In genomic region chr14:105192866-105193731, GRCh38 we compare ENCODE assay signal across 11 cellular contexts. TPM values are rescaled to one million over a fixed set of nuclear protein-coding genes. Genes with fewer than 3 reads are reported as not detected.
DNase-seq lines count a peak whose midpoint lies in the region; ATAC-seq, FAIRE-seq and TF ChIP-seq lines count a peak whose summit lies in the region.
"Had no signal": no experiment of that assay in that cellular context is flagged by ENCODE, and none has a peak within 500 bp of the region (broad histone marks: within the 10 kb centered on the region; RNA-seq: fewer than 3 reads in every experiment).

No MANE protein-coding gene starts in this region.

- intact Hi-C loops in psoas muscle (cut with DNase I) = no loop called here

- DNase-seq in ELR (ENCODE audit: low read depth) = peak; percentile 35
- peak; percentile 52 for DNase-seq in NOMO-1 treated with DMSO at 0.1 percent for 48 hours (lab: John Stamatoyannopoulos, UW; ENCODE audit: unreplicated experiment)
- DNase-seq in dermis blood vessel endothelial cell = peak; percentile 93
- DNase-seq in psoas muscle = no peak
- no peak for DNase-seq in GM19239 (ENCODE audit: insufficient read length, low spot score)
- DNase-seq: NCI-H1436 treated with DMSO at 0.1 percent for 48 hours, testis had no signal

- H3K27ac ChIP-seq in psoas muscle = peak overlapping the region; percentile 58
- H3K27ac ChIP-seq: testis had no signal

- peaks cover 0 to 28% (median 15%) of the 10 kb centered on the region in 3 donors for H3K27me3 ChIP-seq in psoas muscle (ENCODE audit: insufficient read depth in 3 of 3, low read length in 2 of 3)
- H3K27me3 ChIP-seq: testis had no signal

- FAIRE-seq in GM19239 (lab: Jason Lieb, UNC) = no peak

- WGBS in psoas muscle, 3 donors = 57 to 65% (median 61%) methylated on average over 27 to 29 of the region's 29 CpGs

- H3K4me3 ChIP-seq in psoas muscle = no peak overlapping the region
- H3K4me3 ChIP-seq: testis had no signal

- no peak for TF ChIP-seq CTCF in psoas muscle (IDR thresholded peaks at IDR 0.05)

- ATAC-seq in psoas muscle (peak in 3 of 4 donors; percentile 17 to 25 (median 21)), GM18867 (IDR thresholded peaks at IDR 0.05; ENCODE audit: unreplicated experiment) (no peak), GM21825 (IDR thresholded peaks at IDR 0.05; ENCODE audit: unreplicated experiment) (no peak), GM19023 (IDR thresholded peaks at IDR 0.05; ENCODE audit: unreplicated experiment) (no peak)

- no peaks in the 10 kb centered on the region for H3K9me3 ChIP-seq in psoas muscle
- H3K9me3 ChIP-seq: testis had no signal

- peaks cover 10% of the 10 kb centered on the region for H3K4me1 ChIP-seq in psoas muscle

- no peaks in the 10 kb centered on the region for H3K36me3 ChIP-seq in psoas muscle (ENCODE audit: insufficient read depth in 1 of 2, low read depth in 1 of 2)
- H3K36me3 ChIP-seq: Peyer's patch had no signal

RNA-seq across cellular contexts. Expression of gene NUDT14, which starts 12.0 kb away (rescaled TPM):
- 38.7 and 77.4 TPM in 2 replicates for total RNA-seq in dermis blood vessel endothelial cell
- 10 to 100 TPM; 23.3 to 44.5 (median 24.6) TPM for total RNA-seq in psoas muscle
- 10 to 100 TPM; 14.7 to 45.4 (median 22.3) TPM for polyA plus RNA-seq in psoas muscle

RNA-seq across cellular contexts. Expression of gene JAG2, which starts 24.5 kb away (rescaled TPM):
- 72.5 and 76.1 TPM in 2 replicates for total RNA-seq in dermis blood vessel endothelial cell
- 10 to 100 TPM; 18.4 to 34.0 (median 28.2) TPM for total RNA-seq in psoas muscle
- polyA plus RNA-seq in psoas muscle = 10 to 100 TPM; 10.6 to 25.9 (median 10.6) TPM

RNA-seq across cellular contexts. Expression of gene BTBD6, which starts 55.2 kb away (rescaled TPM):
- 68.1 and 81.5 TPM in 2 replicates for total RNA-seq in dermis blood vessel endothelial cell
- total RNA-seq in psoas muscle = 10 to 100 TPM; 56.9 to 75.3 (median 69.1) TPM
- polyA plus RNA-seq in psoas muscle = 10 to 100 TPM; 48.3 to 79.7 (median 72.2) TPM

Comparison
In these comparisons a context has a peak if more than half of its experiments do, and no peak if none do; other contexts are left out.
1. DNase-seq: peak in ELR (single experiment), NOMO-1 treated with DMSO at 0.1 percent for 48 hours (single experiment) and dermis blood vessel endothelial cell (single experiment); none in psoas muscle (0 of 2) and GM19239 (single experiment).
2. ATAC-seq: peak in psoas muscle (3 of 4); none in GM18867 (single experiment), GM21825 (single experiment) and GM19023 (single experiment).